ENCODE assay signal across 2 cellular contexts in genomic region chrX:470686-471085, GRCh38.
TF ChIP-seq lines count a peak whose summit lies in the region.

No MANE protein-coding gene starts in this region.

TF ChIP-seq in H1, 55 proteins besides CTCF, POLR2A, EP300 and RAD21:
- TF ChIP-seq NANOG (IDR thresholded peaks at IDR 0.05; ENCODE audit: insufficient read depth, low read depth, low read length, poor library complexity, severe bottlenecking) = no peak
- TF ChIP-seq CHD7 (IDR thresholded peaks at IDR 0.05; ENCODE audit: insufficient replicate concordance, low read length) = no peak
- no peak for TF ChIP-seq CHD2 (IDR thresholded peaks at IDR 0.05; ENCODE audit: low read length)
- no peak for TF ChIP-seq KDM1A (IDR thresholded peaks at IDR 0.05; ENCODE audit: borderline replicate concordance, low read length)
- no peak for TF ChIP-seq USF2 (IDR thresholded peaks at IDR 0.05; ENCODE audit: low read length)
- TF ChIP-seq GABPA (IDR thresholded peaks at IDR 0.05; ENCODE audit: borderline replicate concordance, insufficient read depth, low read length) = no peak
- TF ChIP-seq CREB1 (IDR thresholded peaks at IDR 0.05) = no peak
- TF ChIP-seq CEBPB (IDR thresholded peaks at IDR 0.05; ENCODE audit: low read depth, low read length) = no peak
- TF ChIP-seq ATF3 (IDR thresholded peaks at IDR 0.05; ENCODE audit: insufficient read depth, low read depth, low read length) = no peak

TF ChIP-seq in SK-N-SH, 30 proteins besides CTCF, POLR2A, EP300 and RAD21:
- TF ChIP-seq SIN3A (IDR thresholded peaks at IDR 0.05; ENCODE audit: borderline replicate concordance, low read depth, low read length) (no peak), RXRA (IDR thresholded peaks at IDR 0.05; ENCODE audit: borderline replicate concordance, low read depth) (no peak), ELF1 (IDR thresholded peaks at IDR 0.05) (no peak), MXI1 (IDR thresholded peaks at IDR 0.05; ENCODE audit: low read depth, low read length) (no peak), RFX5 (IDR thresholded peaks at IDR 0.05; ENCODE audit: low read length) (no peak), PBX3 (IDR thresholded peaks at IDR 0.05) (no peak), GABPA (IDR thresholded peaks at IDR 0.05; ENCODE audit: low read depth) (no peak), FOSL2 (IDR thresholded peaks at IDR 0.05; ENCODE audit: borderline replicate concordance, low read depth) (no peak), FOXM1 (IDR thresholded peaks at IDR 0.05; ENCODE audit: low read depth) (no peak)
